In the genomic region with DNA sequence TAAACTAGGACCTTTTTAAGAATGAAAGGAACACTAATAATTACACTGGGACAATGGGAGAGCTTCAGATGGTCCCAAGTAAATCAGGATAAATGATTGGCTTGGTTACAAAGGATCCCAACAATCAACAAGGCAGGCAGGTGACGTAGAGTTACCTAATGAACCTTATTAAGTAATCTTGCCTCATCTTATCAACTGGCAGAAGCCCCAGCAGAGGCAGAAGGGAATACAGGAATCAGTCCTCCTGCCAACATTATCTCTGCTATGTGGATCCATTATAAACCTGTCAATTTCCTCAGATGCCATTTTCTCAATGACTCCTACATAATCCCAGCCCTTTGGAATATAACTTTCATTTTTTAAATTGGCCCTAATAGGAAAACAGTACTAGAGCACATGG, we compare ENCODE assay signal across 35 cellular contexts.
"Had no signal": no experiment of that assay in that cellular context is flagged by ENCODE, and none has a peak within 500 bp of the region (broad histone marks: within the 10 kb centered on the region; RNA-seq: fewer than 3 reads in every experiment).

No MANE protein-coding gene starts in this region.

- H3K36me3 Mint-ChIP-seq: activated naive CD4-positive, alpha-beta T cell treated with anti-CD3 and anti-CD28 coated beads, Interleukin-2, amount 50 U/mL, for 72 hours had no signal

- ATAC-seq: activated CD4-positive, CD25-positive, alpha-beta regulatory T cell treated with anti-CD3 and anti-CD28 coated beads, Interleukin-2, amount 50 U/mL, for 24 hours; activated CD8-positive, alpha-beta memory T cell treated with anti-CD3 and anti-CD28 coated beads, Interleukin-2, amount 10 ng/mL, durations not matched to agents 7 days and 5 days; activated CD8-positive, alpha-beta T cell treated with anti-CD3 and anti-CD28 coated beads, Interleukin-2, amount 10 ng/mL, durations not matched to agents 7 days and 5 days; activated naive CD4-positive, alpha-beta T cell treated with anti-CD3 and anti-CD28 coated beads, Interleukin-2, amount 50 U/mL, for 72 hours; foreskin keratinocyte; gastrocnemius medialis; heart left ventricle; T-cell had no signal

- H3K27ac Mint-ChIP-seq: activated B cell treated with CpG ODN at 0.5 μM for 24 hours; activated CD4-positive, alpha-beta memory T cell treated with anti-CD3 and anti-CD28 coated beads for 36 hours; activated CD8-positive, alpha-beta memory T cell treated with anti-CD3 and anti-CD28 coated beads, Interleukin-2, amount 10 ng/mL, durations not matched to agents 7 days and 5 days; activated CD8-positive, alpha-beta T cell treated with anti-CD3 and anti-CD28 coated beads, Interleukin-2, amount 10 ng/mL, durations not matched to agents 7 days and 5 days; activated naive CD4-positive, alpha-beta T cell treated with anti-CD3 and anti-CD28 coated beads, Interleukin-2, amount 10 ng/mL, durations not matched to agents 7 days and 5 days; activated naive CD4-positive, alpha-beta T cell treated with anti-CD3 and anti-CD28 coated beads, Interleukin-2, amount 50 U/mL, for 72 hours; activated naive CD8-positive, alpha-beta T cell treated with anti-CD3 and anti-CD28 coated beads, Interleukin-2, amount 10 ng/mL, durations not matched to agents 7 days and 5 days; activated T-helper 1 cell treated with anti-CD3 and anti-CD28 coated beads, Interleukin-12 subunit alpha, Interleukin-12 subunit beta, Interleukin-2, Interleukin-4 antibody, amounts not matched to agents 30 ng/mL and 10 ng/mL and 1 ng/mL, durations not matched to agents 14 hours and 24 hours and 36 hours; activated T-helper 2 cell treated with anti-CD3 and anti-CD28 coated beads, Interferon-gamma antibody, Interleukin-2, Interleukin-4, amounts not matched to agents 10 μg/mL and 5 μg/mL and 100 μg/mL, durations not matched to agents 14 hours and 24 hours and 36 hours; brain; T-cell; T-helper 1 cell treated with Interleukin-12 subunit alpha and Interleukin-12 subunit beta and Interleukin-4 antibody, amounts not matched to agents 30 μg/mL and 1 μg/mL, for 36 hours; T-helper 2 cell treated with Interferon-gamma antibody and Interleukin-4, amounts not matched to agents 5 μg/mL and 100 μg/mL, for 36 hours had no signal

- H3K4me1 Mint-ChIP-seq: activated naive CD4-positive, alpha-beta T cell treated with anti-CD3 and anti-CD28 coated beads, Interleukin-2, amount 10 ng/mL, durations not matched to agents 7 days and 5 days had no signal

- H3K27ac ChIP-seq: ascending aorta, breast epithelium, cardiac muscle cell, colonic mucosa, esophagus muscularis mucosa, foreskin keratinocyte, gastrocnemius medialis, heart left ventricle, WERI-Rb-1 had no signal

- H3K4me3 ChIP-seq: ascending aorta, breast epithelium, cardiac muscle cell, colonic mucosa, esophagus muscularis mucosa, gastrocnemius medialis, heart left ventricle had no signal

- H3K36me3 ChIP-seq: ascending aorta, breast epithelium, cardiac muscle cell, colonic mucosa, gastrocnemius medialis, WERI-Rb-1 had no signal

- H3K27me3 ChIP-seq: ascending aorta, breast epithelium, cardiac muscle cell, colonic mucosa, esophagus muscularis mucosa, foreskin keratinocyte, gastrocnemius medialis, heart left ventricle had no signal

- DNase-seq: activated B cell treated with CpG ODN at 0.5 μM for 24 hours; activated CD4-positive, alpha-beta memory T cell treated with anti-CD3 and anti-CD28 coated beads for 36 hours; activated CD4-positive, alpha-beta T cell treated with anti-CD3 and anti-CD28 coated beads for 48 hours; activated CD4-positive, alpha-beta T cell treated with anti-CD3 and anti-CD28 coated beads, Interleukin-2, amount 50 U/mL, for 1 hour; activated CD8-positive, alpha-beta memory T cell treated with anti-CD3 and anti-CD28 coated beads, Interleukin-2, amount 10 ng/mL, durations not matched to agents 7 days and 5 days; activated CD8-positive, alpha-beta memory T cell treated with anti-CD3 and anti-CD28 coated beads, Interleukin-2, amount 50 U/mL, for 4 hours; activated CD8-positive, alpha-beta T cell treated with anti-CD3 and anti-CD28 coated beads, Interleukin-2, amount 10 ng/mL, durations not matched to agents 7 days and 5 days; activated effector memory CD4-positive, alpha-beta T cell treated with anti-CD3 and anti-CD28 coated beads, Interleukin-2, amount 50 U/mL, for 16 hours; activated naive CD4-positive, alpha-beta T cell treated with anti-CD3 and anti-CD28 coated beads, Interleukin-2, amount 10 ng/mL, durations not matched to agents 7 days and 5 days; activated naive CD8-positive, alpha-beta T cell treated with anti-CD3 and anti-CD28 coated beads, Interleukin-2, amount 10 ng/mL, durations not matched to agents 7 days and 5 days; activated T-cell treated with anti-CD3 and anti-CD28 coated beads, Interleukin-2, amount 50 U/mL, for 1 hour; activated T-cell treated with anti-CD3 and anti-CD28 coated beads, Interleukin-2, amount 50 U/mL, for 48 hours; central memory CD4-positive, alpha-beta T cell; cerebellar nuclear complex; colonic mucosa; effector CD8-positive, alpha-beta T cell; erythroblast; foreskin keratinocyte; gastrocnemius medialis; glutamatergic neuron; heart left ventricle; T-cell; T1000; WERI-Rb-1 had no signal

- H3K9me3 ChIP-seq: ascending aorta, breast epithelium, colonic mucosa, esophagus muscularis mucosa, gastrocnemius medialis, heart left ventricle had no signal

- H3K9me3 Mint-ChIP-seq: activated B cell treated with CpG ODN at 0.5 μM for 24 hours; activated CD4-positive, alpha-beta memory T cell treated with anti-CD3 and anti-CD28 coated beads for 36 hours; activated naive CD4-positive, alpha-beta T cell treated with anti-CD3 and anti-CD28 coated beads, Interleukin-2, amount 10 ng/mL, durations not matched to agents 7 days and 5 days; activated naive CD4-positive, alpha-beta T cell treated with anti-CD3 and anti-CD28 coated beads, Interleukin-2, amount 50 U/mL, for 72 hours; activated naive CD8-positive, alpha-beta T cell treated with anti-CD3 and anti-CD28 coated beads, Interleukin-2, amount 10 ng/mL, durations not matched to agents 7 days and 5 days; activated T-helper 1 cell treated with anti-CD3 and anti-CD28 coated beads, Interleukin-12 subunit alpha, Interleukin-12 subunit beta, Interleukin-2, Interleukin-4 antibody, amounts not matched to agents 30 ng/mL and 10 ng/mL and 1 ng/mL, durations not matched to agents 14 hours and 24 hours and 36 hours; activated T-helper 2 cell treated with anti-CD3 and anti-CD28 coated beads, Interferon-gamma antibody, Interleukin-2, Interleukin-4, amounts not matched to agents 10 μg/mL and 5 μg/mL and 100 μg/mL, durations not matched to agents 14 hours and 24 hours and 36 hours; brain; T-cell; T-helper 1 cell treated with Interleukin-12 subunit alpha and Interleukin-12 subunit beta and Interleukin-4 antibody, amounts not matched to agents 30 μg/mL and 1 μg/mL, for 36 hours; T-helper 2 cell treated with Interferon-gamma antibody and Interleukin-4, amounts not matched to agents 5 μg/mL and 100 μg/mL, for 36 hours had no signal

- H3K4me1 ChIP-seq: breast epithelium had no signal

- H3K27me3 Mint-ChIP-seq: activated B cell treated with CpG ODN at 0.5 μM for 24 hours; activated CD4-positive, alpha-beta memory T cell treated with anti-CD3 and anti-CD28 coated beads for 36 hours; activated CD8-positive, alpha-beta memory T cell treated with anti-CD3 and anti-CD28 coated beads, Interleukin-2, amount 10 ng/mL, durations not matched to agents 7 days and 5 days; activated naive CD4-positive, alpha-beta T cell treated with anti-CD3 and anti-CD28 coated beads, Interleukin-2, amount 10 ng/mL, durations not matched to agents 7 days and 5 days; activated naive CD8-positive, alpha-beta T cell treated with anti-CD3 and anti-CD28 coated beads, Interleukin-2, amount 10 ng/mL, durations not matched to agents 7 days and 5 days; brain; T-cell had no signal

- H3K4me3 Mint-ChIP-seq: activated B cell treated with CpG ODN at 0.5 μM for 24 hours; activated CD4-positive, alpha-beta memory T cell treated with anti-CD3 and anti-CD28 coated beads for 36 hours; activated CD8-positive, alpha-beta memory T cell treated with anti-CD3 and anti-CD28 coated beads, Interleukin-2, amount 10 ng/mL, durations not matched to agents 7 days and 5 days; activated CD8-positive, alpha-beta T cell treated with anti-CD3 and anti-CD28 coated beads, Interleukin-2, amount 10 ng/mL, durations not matched to agents 7 days and 5 days; activated naive CD4-positive, alpha-beta T cell treated with anti-CD3 and anti-CD28 coated beads, Interleukin-2, amount 10 ng/mL, durations not matched to agents 7 days and 5 days; activated naive CD8-positive, alpha-beta T cell treated with anti-CD3 and anti-CD28 coated beads, Interleukin-2, amount 10 ng/mL, durations not matched to agents 7 days and 5 days; activated T-helper 1 cell treated with anti-CD3 and anti-CD28 coated beads, Interleukin-12 subunit alpha, Interleukin-12 subunit beta, Interleukin-2, Interleukin-4 antibody, amounts not matched to agents 30 ng/mL and 10 ng/mL and 1 ng/mL, durations not matched to agents 14 hours and 24 hours and 36 hours; brain; T-cell; T-helper 1 cell treated with Interleukin-12 subunit alpha and Interleukin-12 subunit beta and Interleukin-4 antibody, amounts not matched to agents 30 μg/mL and 1 μg/mL, for 36 hours; T-helper 2 cell treated with Interferon-gamma antibody and Interleukin-4, amounts not matched to agents 5 μg/mL and 100 μg/mL, for 36 hours had no signal
